In the genomic region with DNA sequence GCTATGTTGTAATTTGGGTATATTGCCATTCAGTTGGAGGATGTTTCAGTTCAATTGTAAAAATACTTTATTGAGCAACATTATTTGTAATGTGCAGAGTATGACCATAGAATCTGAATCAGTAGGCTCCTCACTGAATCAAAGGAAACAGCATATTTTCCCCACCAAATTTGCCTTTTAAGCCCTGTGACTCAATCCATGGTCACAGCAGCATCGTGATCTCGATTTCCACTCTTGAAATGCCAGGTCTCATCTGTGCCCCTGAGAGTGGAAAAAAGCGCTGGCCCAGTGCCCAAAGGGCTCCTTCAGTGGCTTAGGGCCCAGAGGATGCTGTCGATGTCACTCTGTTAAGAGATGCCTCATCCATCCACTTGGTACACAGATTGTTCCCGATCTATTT, we compare ENCODE assay signal across 16 cellular contexts. TPM values are rescaled to one million over a fixed set of nuclear protein-coding genes. Genes with fewer than 3 reads are reported as not detected.
DNase-seq lines count a peak whose midpoint lies in the region; ATAC-seq and TF ChIP-seq lines count a peak whose summit lies in the region.
"Had no signal": no experiment of that assay in that cellular context is flagged by ENCODE, and none has a peak within 500 bp of the region (broad histone marks: within the 10 kb centered on the region; RNA-seq: fewer than 3 reads in every experiment).

No MANE protein-coding gene starts in this region.

- TF ChIP-seq CTCF in thoracic aorta (IDR thresholded peaks at IDR 0.05) (no peak), GM23338 (conservative IDR thresholded peaks at IDR 0.05; ENCODE audit: low read depth in 2 of 2) (no peak)

- H3K27ac ChIP-seq in thoracic aorta: no peak overlapping the region
- H3K27ac ChIP-seq in GM23338 (ENCODE audit: low read depth): no peak overlapping the region
- H3K27ac ChIP-seq: gastrocnemius medialis, KMS-11, prostate gland had no signal

- H3K27ac Mint-ChIP-seq in GM23338: no peak overlapping the region
- H3K27ac Mint-ChIP-seq: activated CD4-positive, alpha-beta T cell treated with anti-CD3 and anti-CD28 coated beads, Interleukin-2, amount 10 ng/mL, durations not matched to agents 24 days and 14 days had no signal

- no peaks in the 10 kb centered on the region for H4K20me1 ChIP-seq in GM23338 (replicated peaks; ENCODE audit: insufficient read depth)

- no peaks in the 10 kb centered on the region for H3K27me3 ChIP-seq in thoracic aorta (replicated peaks; ENCODE audit: insufficient read depth)
- H3K27me3 ChIP-seq in GM23338 (ENCODE audit: insufficient read depth): no peaks in the 10 kb centered on the region
- H3K27me3 ChIP-seq: gastrocnemius medialis had no signal

- DNase-seq in stimulated activated CD4-positive, alpha-beta T cell treated with anti-CD3 and anti-CD28 coated beads, Interleukin-15, amount 100 ng/mL, for 48 hours (ENCODE audit: low read depth in 2 of 2): peak; percentile 2 to 19
- no peak for DNase-seq in stimulated activated CD4-positive, alpha-beta T cell treated with anti-CD3 and anti-CD28 coated beads, Interleukin-12 subunit alpha, Interleukin-12 subunit beta, amount 100 ng/mL, for 4 hours
- DNase-seq in MV-4-11 (lab: John Stamatoyannopoulos, UW): peak; percentile 47
- peak; percentile 30 for DNase-seq in epidermal melanocyte (ENCODE audit: insufficient read length, low spot score)
- no peak for DNase-seq in thoracic aorta (ENCODE audit: low spot score)
- no peak for DNase-seq in GM23338 (ENCODE audit: low spot score)
- DNase-seq in occipital lobe (lab: John Stamatoyannopoulos, UW): no peak
- no peak for DNase-seq in SKM-1 (lab: John Stamatoyannopoulos, UW; ENCODE audit: unreplicated experiment)
- DNase-seq: activated CD4-positive, alpha-beta T cell treated with anti-CD3 and anti-CD28 coated beads, Interleukin-2, amount 10 ng/mL, durations not matched to agents 24 days and 14 days; activated naive CD4-positive, alpha-beta T cell treated with anti-CD3 and anti-CD28 coated beads, Interleukin-2, amount 50 U/mL, for 16 hours; gastrocnemius medialis; islet precursor cell; NCI-H2107 had no signal

- H3K4me1 ChIP-seq in thoracic aorta (ENCODE audit: control insufficient read depth in 1 of 2, low read depth in 2 of 2) (peaks cover 8 to 22% of the 10 kb centered on the region in 2 donors), GM23338 (ENCODE audit: insufficient read depth) (peaks cover 19% of the 10 kb centered on the region)
- H3K4me1 ChIP-seq: prostate gland had no signal

- no peaks in the 10 kb centered on the region for H3K79me2 ChIP-seq in GM23338 (replicated peaks; ENCODE audit: insufficient read depth)

- peaks cover 24% of the 10 kb centered on the region for H3K4me1 Mint-ChIP-seq in GM23338
- H3K4me1 Mint-ChIP-seq: activated CD4-positive, alpha-beta T cell treated with anti-CD3 and anti-CD28 coated beads, Interleukin-2, amount 10 ng/mL, durations not matched to agents 24 days and 14 days had no signal

- H3K9me2 ChIP-seq in GM23338 (ENCODE audit: insufficient read depth): no peaks in the 10 kb centered on the region

- no peaks in the 10 kb centered on the region for H3K9me3 Mint-ChIP-seq in GM23338
- H3K9me3 Mint-ChIP-seq: activated CD4-positive, alpha-beta T cell treated with anti-CD3 and anti-CD28 coated beads, Interleukin-2, amount 10 ng/mL, durations not matched to agents 24 days and 14 days had no signal

- no peak overlapping the region for H3K4me3 ChIP-seq in thoracic aorta
- H3K4me3 ChIP-seq in GM23338: no peak overlapping the region
- H3K4me3 ChIP-seq: gastrocnemius medialis, prostate gland had no signal

- H3F3A ChIP-seq in GM23338 (replicated peaks; ENCODE audit: low read depth): no peaks in the 10 kb centered on the region

- ATAC-seq in thoracic aorta (ENCODE audit: insufficient number of reproducible peaks, low FRiP score, low read depth) (peak; percentile 2), GM23338 (no peak)
- ATAC-seq: gastrocnemius medialis had no signal

- peaks cover 3% of the 10 kb centered on the region for H3K27me3 Mint-ChIP-seq in GM23338 (ENCODE audit: insufficient read depth, low read depth, poor library complexity)

- no peak overlapping the region for H3K4me3 Mint-ChIP-seq in GM23338
- H3K4me3 Mint-ChIP-seq: activated CD4-positive, alpha-beta T cell treated with anti-CD3 and anti-CD28 coated beads, Interleukin-2, amount 10 ng/mL, durations not matched to agents 24 days and 14 days had no signal

- H3K4me2 ChIP-seq in GM23338: no peak overlapping the region
- H3K4me2 ChIP-seq: KMS-11 had no signal

- H3K36me3 ChIP-seq in thoracic aorta (no peaks in the 10 kb centered on the region), GM23338 (ENCODE audit: insufficient read depth) (no peaks in the 10 kb centered on the region)
- H3K36me3 ChIP-seq: gastrocnemius medialis, prostate gland had no signal

- no peak overlapping the region for H2AFZ ChIP-seq in GM23338

- H3K9me3 ChIP-seq in thoracic aorta: no peaks in the 10 kb centered on the region
- H3K9me3 ChIP-seq: gastrocnemius medialis, prostate gland had no signal

- peaks cover 2% of the 10 kb centered on the region; the same call in 1 of the 3 replicates for H3K36me3 Mint-ChIP-seq in GM23338 (ENCODE audit: low read depth)

TF ChIP-seq in GM23338, 12 proteins besides CTCF, POLR2A, EP300 and RAD21:
- TF ChIP-seq JUNB (IDR thresholded peaks at IDR 0.05; ENCODE audit: unreplicated experiment) (no peak), ZNF331 (CRISPR knock-in tag; IDR thresholded peaks at IDR 0.05; ENCODE audit: low read depth) (no peak), NANOG (IDR thresholded peaks at IDR 0.05; ENCODE audit: borderline replicate concordance) (no peak), ZNF114 (CRISPR knock-in tag; IDR thresholded peaks at IDR 0.05) (no peak), EZH2 (IDR thresholded peaks at IDR 0.05; ENCODE audit: low read depth, unreplicated experiment) (no peak), ETS1 (IDR thresholded peaks at IDR 0.05) (no peak)
- TF ChIP-seq, protein P1, sequence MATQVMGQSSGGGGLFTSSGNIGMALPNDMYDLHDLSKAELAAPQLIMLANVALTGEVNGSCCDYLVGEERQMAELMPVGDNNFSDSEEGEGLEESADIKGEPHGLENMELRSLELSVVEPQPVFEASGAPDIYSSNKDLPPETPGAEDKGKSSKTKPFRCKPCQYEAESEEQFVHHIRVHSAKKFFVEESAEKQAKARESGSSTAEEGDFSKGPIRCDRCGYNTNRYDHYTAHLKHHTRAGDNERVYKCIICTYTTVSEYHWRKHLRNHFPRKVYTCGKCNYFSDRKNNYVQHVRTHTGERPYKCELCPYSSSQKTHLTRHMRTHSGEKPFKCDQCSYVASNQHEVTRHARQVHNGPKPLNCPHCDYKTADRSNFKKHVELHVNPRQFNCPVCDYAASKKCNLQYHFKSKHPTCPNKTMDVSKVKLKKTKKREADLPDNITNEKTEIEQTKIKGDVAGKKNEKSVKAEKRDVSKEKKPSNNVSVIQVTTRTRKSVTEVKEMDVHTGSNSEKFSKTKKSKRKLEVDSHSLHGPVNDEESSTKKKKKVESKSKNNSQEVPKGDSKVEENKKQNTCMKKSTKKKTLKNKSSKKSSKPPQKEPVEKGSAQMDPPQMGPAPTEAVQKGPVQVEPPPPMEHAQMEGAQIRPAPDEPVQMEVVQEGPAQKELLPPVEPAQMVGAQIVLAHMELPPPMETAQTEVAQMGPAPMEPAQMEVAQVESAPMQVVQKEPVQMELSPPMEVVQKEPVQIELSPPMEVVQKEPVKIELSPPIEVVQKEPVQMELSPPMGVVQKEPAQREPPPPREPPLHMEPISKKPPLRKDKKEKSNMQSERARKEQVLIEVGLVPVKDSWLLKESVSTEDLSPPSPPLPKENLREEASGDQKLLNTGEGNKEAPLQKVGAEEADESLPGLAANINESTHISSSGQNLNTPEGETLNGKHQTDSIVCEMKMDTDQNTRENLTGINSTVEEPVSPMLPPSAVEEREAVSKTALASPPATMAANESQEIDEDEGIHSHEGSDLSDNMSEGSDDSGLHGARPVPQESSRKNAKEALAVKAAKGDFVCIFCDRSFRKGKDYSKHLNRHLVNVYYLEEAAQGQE (IDR thresholded peaks at IDR 0.05; ENCODE audit: unreplicated experiment): no peak

RNA-seq across cellular contexts. Expression of gene FHOD3, which starts 57.5 kb away (rescaled TPM):
- total RNA-seq in thoracic aorta (10 to 100 TPM; 19.8 to 24.9 TPM), occipital lobe (51.2 TPM)
- total RNA-seq in GM23338 (2014; rRNA removed; shearing (Covaris generic)): 7.1 and 8.7 TPM in 2 replicates
- 2.4 and 2.7 TPM in 2 replicates for polyA plus RNA-seq in GM23338 (2016; fragmentation: Nextera tagmentation; extraction: Ambion mirVana)
- total RNA-seq: activated CD4-positive, alpha-beta T cell treated with anti-CD3 and anti-CD28 coated beads, Interleukin-2, amount 10 ng/mL, durations not matched to agents 24 days and 14 days; T-helper 1 cell treated with Interleukin-12 subunit alpha and Interleukin-12 subunit beta and Interleukin-4 antibody, amounts not matched to agents 30 ng/mL and 1 ng/mL, for 36 hours had no signal

Comparison
In these comparisons a context has a peak if more than half of its experiments do, and no peak if none do; other contexts are left out.
1. DNase-seq: peak in stimulated activated CD4-positive, alpha-beta T cell treated with anti-CD3 and anti-CD28 coated beads, Interleukin-15, amount 100 ng/mL, for 48 hours (2 of 2), MV-4-11 (single experiment) and epidermal melanocyte (single experiment); none in stimulated activated CD4-positive, alpha-beta T cell treated with anti-CD3 and anti-CD28 coated beads, Interleukin-12 subunit alpha, Interleukin-12 subunit beta, amount 100 ng/mL, for 4 hours (single experiment), thoracic aorta (single experiment), GM23338 (single experiment), occipital lobe (single experiment) and SKM-1 (single experiment).